In the genomic region with DNA sequence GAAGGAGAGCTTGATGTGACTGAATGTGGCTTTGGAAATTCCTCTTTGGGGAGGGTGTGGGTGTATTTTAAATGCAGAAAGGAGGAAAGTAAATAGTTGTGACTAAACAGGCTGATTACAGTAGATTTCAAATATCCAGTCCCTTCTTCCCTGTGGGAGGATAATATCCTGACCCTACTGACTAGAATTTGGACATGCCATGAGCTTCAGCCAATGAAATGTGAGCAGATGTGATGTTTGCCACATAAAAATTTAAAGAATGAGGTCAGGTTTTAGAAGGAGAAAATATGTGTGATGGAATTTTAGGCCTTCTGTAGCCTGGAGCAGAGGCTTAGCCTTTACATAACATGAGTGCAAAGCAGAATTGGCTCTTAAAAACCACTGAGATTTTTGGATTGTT, we compare ENCODE assay signal across 14 cellular contexts.
A peak's percentile ranks its signal among the peaks of the same experiment; 100 is the strongest.
DNase-seq lines count a peak whose midpoint lies in the region; ATAC-seq, FAIRE-seq and TF ChIP-seq lines count a peak whose summit lies in the region.
"Had no signal": no experiment of that assay in that cellular context is flagged by ENCODE, and none has a peak within 500 bp of the region (broad histone marks: within the 10 kb centered on the region; RNA-seq: fewer than 3 reads in every experiment).

No MANE protein-coding gene starts in this region.

- TF ChIP-seq CTCF in AG09319 (IDR thresholded peaks at IDR 0.05; ENCODE audit: low read depth, low read length) = no peak

- no peaks in the 10 kb centered on the region for H3K27me3 ChIP-seq in mesendoderm (ENCODE audit: insufficient read depth, low read length, poor library complexity)
- H3K27me3 ChIP-seq: breast epithelium had no signal

- H3K79me2 ChIP-seq in mesendoderm (ENCODE audit: control insufficient read depth, insufficient read depth, low read length) = no peaks in the 10 kb centered on the region

- no peak overlapping the region for H3K4me2 ChIP-seq in mesendoderm (ENCODE audit: low read length)
- H3K4me2 ChIP-seq: PC-9 had no signal

- no peaks in the 10 kb centered on the region for H3K36me3 ChIP-seq in mesendoderm (ENCODE audit: control insufficient read depth, insufficient read depth, low read length)
- H3K36me3 ChIP-seq: breast epithelium had no signal

- H3K4ac ChIP-seq in mesendoderm (ENCODE audit: low read depth, low read length) = no peak overlapping the region

- intact Hi-C loops in left ventricle myocardium superior (cut with micrococcal nuclease) = no loop called here

- no peak for FAIRE-seq in HTR-8/SVneo (lab: Jason Lieb, UNC)
- FAIRE-seq: GM12891 had no signal

- H3K18ac ChIP-seq in mesendoderm (ENCODE audit: low read length) = no peak overlapping the region

- peak; percentile 76 for DNase-seq in AG09319 (ENCODE audit: extremely low read depth, low read depth)
- DNase-seq in HTR-8/SVneo (ENCODE audit: insufficient read length, low spot score) = peak; percentile 20
- peak; percentile 99 for DNase-seq in dedifferentiated amniotic fluid mesenchymal stem cell (ENCODE audit: extremely low spot score)
- DNase-seq in mesendoderm = peak; percentile 75
- DNase-seq in NOMO-1 treated with DMSO at 0.1 percent for 48 hours (lab: John Stamatoyannopoulos, UW; ENCODE audit: unreplicated experiment) = no peak
- DNase-seq in left ventricle myocardium superior = no peak
- no peak for DNase-seq in stimulated activated CD8-positive, alpha-beta memory T cell treated with anti-CD3 and anti-CD28 coated beads, Interleukin-4, amount 100 ng/mL, for 48 hours
- DNase-seq: activated CD4-positive, alpha-beta memory T cell treated with anti-CD3 and anti-CD28 coated beads for 36 hours; mucosa of descending colon; stimulated activated CD4-positive, alpha-beta T cell treated with anti-CD3 and anti-CD28 coated beads, Interleukin-2, amount 100 ng/mL, for 24 hours had no signal

- H3K4me3 ChIP-seq in mesendoderm (ENCODE audit: low read length) = no peak overlapping the region
- H3K4me3 ChIP-seq: breast epithelium, mucosa of descending colon, PC-9 had no signal

- no peak overlapping the region for H4K5ac ChIP-seq in mesendoderm (ENCODE audit: low read length)

- H3K56ac ChIP-seq in mesendoderm (ENCODE audit: low read length) = no peak overlapping the region

- no peak overlapping the region for H3K9ac ChIP-seq in mesendoderm (ENCODE audit: low read length)

- no peaks in the 10 kb centered on the region for H3K79me1 ChIP-seq in mesendoderm (ENCODE audit: low read length)

- no peaks in the 10 kb centered on the region for H3K4me1 ChIP-seq in mesendoderm (ENCODE audit: control insufficient read depth, low read depth, low read length)
- H3K4me1 ChIP-seq: breast epithelium had no signal

- H2AK5ac ChIP-seq in mesendoderm (ENCODE audit: low read length) = no peak overlapping the region

- H4K8ac ChIP-seq in mesendoderm (ENCODE audit: low read depth, low read length) = no peak overlapping the region

- no peak overlapping the region for H2BK5ac ChIP-seq in mesendoderm (ENCODE audit: low read length)

- no peak overlapping the region for H3K23ac ChIP-seq in mesendoderm (ENCODE audit: low read length)

- H2BK120ac ChIP-seq in mesendoderm (ENCODE audit: low read depth, low read length) = peak overlapping the region; percentile 61

- H2BK15ac ChIP-seq in mesendoderm (replicated peaks; ENCODE audit: low read depth) = peak overlapping the region; percentile 74

- ATAC-seq in HG03521 (IDR thresholded peaks at IDR 0.05; ENCODE audit: unreplicated experiment) = no peak
- no peak for ATAC-seq in left ventricle myocardium superior
- ATAC-seq: mucosa of descending colon had no signal

- H3K27ac ChIP-seq in mesendoderm (ENCODE audit: low read depth, low read length) = peak overlapping the region; percentile 19
- H3K27ac ChIP-seq: breast epithelium had no signal

Comparison
In these comparisons a context has a peak if more than half of its experiments do, and no peak if none do; other contexts are left out.
1. DNase-seq: peak in AG09319 (single experiment), HTR-8/SVneo (single experiment), dedifferentiated amniotic fluid mesenchymal stem cell (single experiment) and mesendoderm (single experiment); none in NOMO-1 treated with DMSO at 0.1 percent for 48 hours (single experiment), left ventricle myocardium superior (single experiment) and stimulated activated CD8-positive, alpha-beta memory T cell treated with anti-CD3 and anti-CD28 coated beads, Interleukin-4, amount 100 ng/mL, for 48 hours (single experiment).